ENCODE assay signal across 1 cellular context in the genomic region with DNA sequence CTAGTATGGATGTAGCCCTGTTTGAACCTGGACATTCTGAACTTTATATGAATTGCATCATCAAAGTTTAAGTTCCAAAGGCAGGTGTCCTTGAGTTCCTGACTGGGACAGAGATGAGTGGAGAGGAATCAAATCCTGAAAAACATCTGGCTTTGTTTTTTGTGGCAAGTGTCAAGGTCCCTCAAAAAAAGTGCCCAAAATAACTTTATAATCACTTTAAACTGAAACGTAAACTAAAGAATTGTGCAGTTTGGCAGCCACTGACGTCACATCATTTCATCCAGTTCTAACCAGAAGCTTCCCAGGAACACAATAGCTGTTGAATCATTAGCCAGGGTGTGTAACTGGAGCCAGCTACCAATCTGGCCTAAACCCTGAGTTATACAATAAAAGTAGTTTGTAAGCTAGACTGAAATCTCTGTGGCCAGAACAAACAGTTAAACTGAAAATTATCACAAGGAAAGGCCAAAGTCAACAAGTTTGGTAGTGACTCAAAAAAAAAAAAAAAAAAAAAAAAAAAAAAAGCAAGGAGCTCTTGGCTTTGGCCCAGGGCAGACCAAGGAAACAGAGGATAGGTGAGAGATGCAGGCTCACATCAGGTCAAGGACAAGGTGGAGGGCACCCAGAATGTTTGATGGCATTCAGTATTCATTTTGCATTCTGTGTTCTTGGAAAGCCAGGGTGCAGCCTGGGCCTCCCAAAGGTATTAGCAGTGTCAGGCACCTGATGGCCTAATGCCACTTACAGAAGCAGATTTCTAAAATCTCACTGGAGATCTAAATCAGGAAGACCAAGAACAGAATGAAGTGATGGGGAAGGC.
A peak's percentile ranks its signal among the peaks of the same experiment; 100 is the strongest.
TF ChIP-seq lines count a peak whose summit lies in the region.

No MANE protein-coding gene starts in this region.

TF ChIP-seq in HepG2, 621 proteins besides CTCF, POLR2A, EP300 and RAD21 (continued from another document and continues in another):
- TF ChIP-seq, protein P1, sequence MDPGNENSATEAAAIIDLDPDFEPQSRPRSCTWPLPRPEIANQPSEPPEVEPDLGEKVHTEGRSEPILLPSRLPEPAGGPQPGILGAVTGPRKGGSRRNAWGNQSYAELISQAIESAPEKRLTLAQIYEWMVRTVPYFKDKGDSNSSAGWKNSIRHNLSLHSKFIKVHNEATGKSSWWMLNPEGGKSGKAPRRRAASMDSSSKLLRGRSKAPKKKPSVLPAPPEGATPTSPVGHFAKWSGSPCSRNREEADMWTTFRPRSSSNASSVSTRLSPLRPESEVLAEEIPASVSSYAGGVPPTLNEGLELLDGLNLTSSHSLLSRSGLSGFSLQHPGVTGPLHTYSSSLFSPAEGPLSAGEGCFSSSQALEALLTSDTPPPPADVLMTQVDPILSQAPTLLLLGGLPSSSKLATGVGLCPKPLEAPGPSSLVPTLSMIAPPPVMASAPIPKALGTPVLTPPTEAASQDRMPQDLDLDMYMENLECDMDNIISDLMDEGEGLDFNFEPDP (CRISPR knock-in tag; conservative IDR thresholded peaks at IDR 0.05), result no peak
- TF ChIP-seq HMGA1 (CRISPR knock-in tag; conservative IDR thresholded peaks at IDR 0.05), result no peak
- TF ChIP-seq DNMT3B (CRISPR knock-in tag; conservative IDR thresholded peaks at IDR 0.05), result no peak
- no peak for TF ChIP-seq ZNF792 (CRISPR knock-in tag; IDR thresholded peaks at IDR 0.05)
- TF ChIP-seq, protein P2, sequence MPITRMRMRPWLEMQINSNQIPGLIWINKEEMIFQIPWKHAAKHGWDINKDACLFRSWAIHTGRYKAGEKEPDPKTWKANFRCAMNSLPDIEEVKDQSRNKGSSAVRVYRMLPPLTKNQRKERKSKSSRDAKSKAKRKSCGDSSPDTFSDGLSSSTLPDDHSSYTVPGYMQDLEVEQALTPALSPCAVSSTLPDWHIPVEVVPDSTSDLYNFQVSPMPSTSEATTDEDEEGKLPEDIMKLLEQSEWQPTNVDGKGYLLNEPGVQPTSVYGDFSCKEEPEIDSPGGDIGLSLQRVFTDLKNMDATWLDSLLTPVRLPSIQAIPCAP (CRISPR knock-in tag; IDR thresholded peaks at IDR 0.05; ENCODE audit: low read depth), result no peak
- TF ChIP-seq PHF20 (CRISPR knock-in tag; IDR thresholded peaks at IDR 0.05), result no peak
- TF ChIP-seq CBFB (CRISPR knock-in tag; IDR thresholded peaks at IDR 0.05), result peak; percentile 38; the same call in 1 of the 2 replicates
- TF ChIP-seq ZNF180 (CRISPR knock-in tag; IDR thresholded peaks at IDR 0.05; ENCODE audit: borderline replicate concordance, low read depth), result no peak
- peak; percentile 34; the same call in 1 of the 2 replicates for TF ChIP-seq TCF7 (IDR thresholded peaks at IDR 0.05; ENCODE audit: low read depth)
- TF ChIP-seq MED1 (CRISPR knock-in tag; IDR thresholded peaks at IDR 0.05), result peak; percentile 31; the same call in 1 of the 2 replicates
- TF ChIP-seq, protein P3, sequence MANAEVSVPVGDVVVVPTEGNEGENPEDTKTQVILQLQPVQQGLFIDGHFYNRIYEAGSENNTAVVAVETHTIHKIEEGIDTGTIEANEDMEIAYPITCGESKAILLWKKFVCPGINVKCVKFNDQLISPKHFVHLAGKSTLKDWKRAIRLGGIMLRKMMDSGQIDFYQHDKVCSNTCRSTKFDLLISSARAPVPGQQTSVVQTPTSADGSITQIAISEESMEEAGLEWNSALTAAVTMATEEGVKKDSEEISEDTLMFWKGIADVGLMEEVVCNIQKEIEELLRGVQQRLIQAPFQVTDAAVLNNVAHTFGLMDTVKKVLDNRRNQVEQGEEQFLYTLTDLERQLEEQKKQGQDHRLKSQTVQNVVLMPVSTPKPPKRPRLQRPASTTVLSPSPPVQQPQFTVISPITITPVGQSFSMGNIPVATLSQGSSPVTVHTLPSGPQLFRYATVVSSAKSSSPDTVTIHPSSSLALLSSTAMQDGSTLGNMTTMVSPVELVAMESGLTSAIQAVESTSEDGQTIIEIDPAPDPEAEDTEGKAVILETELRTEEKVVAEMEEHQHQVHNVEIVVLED (CRISPR knock-in tag; IDR thresholded peaks at IDR 0.05; ENCODE audit: borderline replicate concordance), result no peak
- no peak for TF ChIP-seq SP2 (CRISPR knock-in tag; IDR thresholded peaks at IDR 0.05)
- TF ChIP-seq, protein P4, sequence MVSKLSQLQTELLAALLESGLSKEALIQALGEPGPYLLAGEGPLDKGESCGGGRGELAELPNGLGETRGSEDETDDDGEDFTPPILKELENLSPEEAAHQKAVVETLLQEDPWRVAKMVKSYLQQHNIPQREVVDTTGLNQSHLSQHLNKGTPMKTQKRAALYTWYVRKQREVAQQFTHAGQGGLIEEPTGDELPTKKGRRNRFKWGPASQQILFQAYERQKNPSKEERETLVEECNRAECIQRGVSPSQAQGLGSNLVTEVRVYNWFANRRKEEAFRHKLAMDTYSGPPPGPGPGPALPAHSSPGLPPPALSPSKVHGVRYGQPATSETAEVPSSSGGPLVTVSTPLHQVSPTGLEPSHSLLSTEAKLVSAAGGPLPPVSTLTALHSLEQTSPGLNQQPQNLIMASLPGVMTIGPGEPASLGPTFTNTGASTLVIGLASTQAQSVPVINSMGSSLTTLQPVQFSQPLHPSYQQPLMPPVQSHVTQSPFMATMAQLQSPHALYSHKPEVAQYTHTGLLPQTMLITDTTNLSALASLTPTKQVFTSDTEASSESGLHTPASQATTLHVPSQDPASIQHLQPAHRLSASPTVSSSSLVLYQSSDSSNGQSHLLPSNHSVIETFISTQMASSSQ (IDR thresholded peaks at IDR 0.05; ENCODE audit: low read depth), result peak; percentile 80
- TF ChIP-seq, protein P4 (CRISPR knock-in tag; IDR thresholded peaks at IDR 0.05; ENCODE audit: borderline replicate concordance), result peak; percentile 91; the same call in 1 of the 2 replicates
- no peak for TF ChIP-seq MAFF (IDR thresholded peaks at IDR 0.05; ENCODE audit: low read depth, low read length)
- TF ChIP-seq, protein P5, sequence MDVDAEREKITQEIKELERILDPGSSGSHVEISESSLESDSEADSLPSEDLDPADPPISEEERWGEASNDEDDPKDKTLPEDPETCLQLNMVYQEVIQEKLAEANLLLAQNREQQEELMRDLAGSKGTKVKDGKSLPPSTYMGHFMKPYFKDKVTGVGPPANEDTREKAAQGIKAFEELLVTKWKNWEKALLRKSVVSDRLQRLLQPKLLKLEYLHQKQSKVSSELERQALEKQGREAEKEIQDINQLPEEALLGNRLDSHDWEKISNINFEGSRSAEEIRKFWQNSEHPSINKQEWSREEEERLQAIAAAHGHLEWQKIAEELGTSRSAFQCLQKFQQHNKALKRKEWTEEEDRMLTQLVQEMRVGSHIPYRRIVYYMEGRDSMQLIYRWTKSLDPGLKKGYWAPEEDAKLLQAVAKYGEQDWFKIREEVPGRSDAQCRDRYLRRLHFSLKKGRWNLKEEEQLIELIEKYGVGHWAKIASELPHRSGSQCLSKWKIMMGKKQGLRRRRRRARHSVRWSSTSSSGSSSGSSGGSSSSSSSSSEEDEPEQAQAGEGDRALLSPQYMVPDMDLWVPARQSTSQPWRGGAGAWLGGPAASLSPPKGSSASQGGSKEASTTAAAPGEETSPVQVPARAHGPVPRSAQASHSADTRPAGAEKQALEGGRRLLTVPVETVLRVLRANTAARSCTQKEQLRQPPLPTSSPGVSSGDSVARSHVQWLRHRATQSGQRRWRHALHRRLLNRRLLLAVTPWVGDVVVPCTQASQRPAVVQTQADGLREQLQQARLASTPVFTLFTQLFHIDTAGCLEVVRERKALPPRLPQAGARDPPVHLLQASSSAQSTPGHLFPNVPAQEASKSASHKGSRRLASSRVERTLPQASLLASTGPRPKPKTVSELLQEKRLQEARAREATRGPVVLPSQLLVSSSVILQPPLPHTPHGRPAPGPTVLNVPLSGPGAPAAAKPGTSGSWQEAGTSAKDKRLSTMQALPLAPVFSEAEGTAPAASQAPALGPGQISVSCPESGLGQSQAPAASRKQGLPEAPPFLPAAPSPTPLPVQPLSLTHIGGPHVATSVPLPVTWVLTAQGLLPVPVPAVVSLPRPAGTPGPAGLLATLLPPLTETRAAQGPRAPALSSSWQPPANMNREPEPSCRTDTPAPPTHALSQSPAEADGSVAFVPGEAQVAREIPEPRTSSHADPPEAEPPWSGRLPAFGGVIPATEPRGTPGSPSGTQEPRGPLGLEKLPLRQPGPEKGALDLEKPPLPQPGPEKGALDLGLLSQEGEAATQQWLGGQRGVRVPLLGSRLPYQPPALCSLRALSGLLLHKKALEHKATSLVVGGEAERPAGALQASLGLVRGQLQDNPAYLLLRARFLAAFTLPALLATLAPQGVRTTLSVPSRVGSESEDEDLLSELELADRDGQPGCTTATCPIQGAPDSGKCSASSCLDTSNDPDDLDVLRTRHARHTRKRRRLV (CRISPR knock-in tag; IDR thresholded peaks at IDR 0.05), result no peak
- TF ChIP-seq, protein P6, sequence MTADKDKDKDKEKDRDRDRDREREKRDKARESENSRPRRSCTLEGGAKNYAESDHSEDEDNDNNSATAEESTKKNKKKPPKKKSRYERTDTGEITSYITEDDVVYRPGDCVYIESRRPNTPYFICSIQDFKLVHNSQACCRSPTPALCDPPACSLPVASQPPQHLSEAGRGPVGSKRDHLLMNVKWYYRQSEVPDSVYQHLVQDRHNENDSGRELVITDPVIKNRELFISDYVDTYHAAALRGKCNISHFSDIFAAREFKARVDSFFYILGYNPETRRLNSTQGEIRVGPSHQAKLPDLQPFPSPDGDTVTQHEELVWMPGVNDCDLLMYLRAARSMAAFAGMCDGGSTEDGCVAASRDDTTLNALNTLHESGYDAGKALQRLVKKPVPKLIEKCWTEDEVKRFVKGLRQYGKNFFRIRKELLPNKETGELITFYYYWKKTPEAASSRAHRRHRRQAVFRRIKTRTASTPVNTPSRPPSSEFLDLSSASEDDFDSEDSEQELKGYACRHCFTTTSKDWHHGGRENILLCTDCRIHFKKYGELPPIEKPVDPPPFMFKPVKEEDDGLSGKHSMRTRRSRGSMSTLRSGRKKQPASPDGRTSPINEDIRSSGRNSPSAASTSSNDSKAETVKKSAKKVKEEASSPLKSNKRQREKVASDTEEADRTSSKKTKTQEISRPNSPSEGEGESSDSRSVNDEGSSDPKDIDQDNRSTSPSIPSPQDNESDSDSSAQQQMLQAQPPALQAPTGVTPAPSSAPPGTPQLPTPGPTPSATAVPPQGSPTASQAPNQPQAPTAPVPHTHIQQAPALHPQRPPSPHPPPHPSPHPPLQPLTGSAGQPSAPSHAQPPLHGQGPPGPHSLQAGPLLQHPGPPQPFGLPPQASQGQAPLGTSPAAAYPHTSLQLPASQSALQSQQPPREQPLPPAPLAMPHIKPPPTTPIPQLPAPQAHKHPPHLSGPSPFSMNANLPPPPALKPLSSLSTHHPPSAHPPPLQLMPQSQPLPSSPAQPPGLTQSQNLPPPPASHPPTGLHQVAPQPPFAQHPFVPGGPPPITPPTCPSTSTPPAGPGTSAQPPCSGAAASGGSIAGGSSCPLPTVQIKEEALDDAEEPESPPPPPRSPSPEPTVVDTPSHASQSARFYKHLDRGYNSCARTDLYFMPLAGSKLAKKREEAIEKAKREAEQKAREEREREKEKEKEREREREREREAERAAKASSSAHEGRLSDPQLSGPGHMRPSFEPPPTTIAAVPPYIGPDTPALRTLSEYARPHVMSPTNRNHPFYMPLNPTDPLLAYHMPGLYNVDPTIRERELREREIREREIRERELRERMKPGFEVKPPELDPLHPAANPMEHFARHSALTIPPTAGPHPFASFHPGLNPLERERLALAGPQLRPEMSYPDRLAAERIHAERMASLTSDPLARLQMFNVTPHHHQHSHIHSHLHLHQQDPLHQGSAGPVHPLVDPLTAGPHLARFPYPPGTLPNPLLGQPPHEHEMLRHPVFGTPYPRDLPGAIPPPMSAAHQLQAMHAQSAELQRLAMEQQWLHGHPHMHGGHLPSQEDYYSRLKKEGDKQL (CRISPR knock-in tag; IDR thresholded peaks at IDR 0.05; ENCODE audit: low read depth), result no peak
- 0 out of 2 replicates have a peak, but pooled peaks have one; percentile 23 for TF ChIP-seq POGZ (CRISPR knock-in tag; IDR thresholded peaks at IDR 0.05)
- TF ChIP-seq HDAC6 (IDR thresholded peaks at IDR 0.05; ENCODE audit: low read depth, low read length), result no peak
- peak; percentile 53 for TF ChIP-seq ZFX (CRISPR knock-in tag; IDR thresholded peaks at IDR 0.05; ENCODE audit: low read depth)
- TF ChIP-seq, protein P7, sequence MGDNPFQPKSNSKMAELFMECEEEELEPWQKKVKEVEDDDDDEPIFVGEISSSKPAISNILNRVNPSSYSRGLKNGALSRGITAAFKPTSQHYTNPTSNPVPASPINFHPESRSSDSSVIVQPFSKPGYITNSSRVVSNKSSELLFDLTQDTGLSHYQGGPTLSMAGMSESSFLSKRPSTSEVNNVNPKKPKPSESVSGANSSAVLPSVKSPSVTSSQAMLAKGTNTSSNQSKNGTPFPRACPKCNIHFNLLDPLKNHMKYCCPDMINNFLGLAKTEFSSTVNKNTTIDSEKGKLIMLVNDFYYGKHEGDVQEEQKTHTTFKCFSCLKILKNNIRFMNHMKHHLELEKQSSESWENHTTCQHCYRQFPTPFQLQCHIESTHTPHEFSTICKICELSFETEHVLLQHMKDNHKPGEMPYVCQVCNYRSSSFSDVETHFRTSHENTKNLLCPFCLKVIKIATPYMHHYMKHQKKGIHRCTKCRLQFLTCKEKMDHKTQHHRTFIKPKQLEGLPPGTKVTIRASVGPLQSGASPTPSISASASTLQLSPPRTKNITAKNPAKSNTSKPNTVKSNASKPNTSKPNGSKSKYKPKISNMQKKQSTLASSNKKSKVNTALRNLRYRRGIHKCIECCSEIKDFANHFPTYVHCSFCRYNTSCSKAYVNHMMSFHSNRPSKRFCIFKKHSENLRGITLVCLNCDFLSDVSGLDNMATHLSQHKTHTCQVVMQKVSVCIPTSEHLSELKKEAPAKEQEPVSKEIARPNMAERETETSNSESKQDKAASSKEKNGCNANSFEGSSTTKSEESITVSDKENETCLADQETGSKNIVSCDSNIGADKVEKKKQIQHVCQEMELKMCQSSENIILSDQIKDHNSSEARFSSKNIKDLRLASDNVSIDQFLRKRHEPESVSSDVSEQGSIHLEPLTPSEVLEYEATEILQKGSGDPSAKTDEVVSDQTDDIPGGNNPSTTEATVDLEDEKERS (CRISPR knock-in tag; IDR thresholded peaks at IDR 0.05), result no peak
- no peak for TF ChIP-seq ZNF253 (CRISPR knock-in tag; IDR thresholded peaks at IDR 0.05; ENCODE audit: borderline replicate concordance)
- no peak for TF ChIP-seq PTBP1 (IDR thresholded peaks at IDR 0.05; ENCODE audit: low read depth, low read length, poor library complexity, severe bottlenecking)
- TF ChIP-seq HOXA7 (CRISPR knock-in tag; IDR thresholded peaks at IDR 0.05), result no peak
